8 cellular contexts compared by ENCODE assay signal in the genomic region with DNA sequence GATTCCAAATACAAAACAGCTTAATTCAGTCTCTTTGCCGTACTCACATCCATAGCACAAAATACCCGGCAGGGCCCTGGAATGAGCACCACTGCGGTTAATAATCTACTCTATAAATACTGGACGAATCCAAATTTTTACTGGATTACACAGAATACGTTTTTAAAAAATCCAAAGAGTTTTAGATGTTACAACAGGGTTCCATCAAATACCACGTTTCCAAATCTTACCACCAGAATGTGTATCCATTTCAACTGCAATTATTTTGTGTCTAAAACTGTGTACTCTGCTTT. TPM values are rescaled to one million over a fixed set of nuclear protein-coding genes. Genes with fewer than 3 reads are reported as not detected.
A peak's percentile ranks its signal among the peaks of the same experiment; 100 is the strongest.
DNase-seq lines count a peak whose midpoint lies in the region; ATAC-seq and TF ChIP-seq lines count a peak whose summit lies in the region.

No MANE protein-coding gene starts in this region.

- DNase-seq in left ventricle myocardium inferior (no peak), left cardiac atrium (no peak), KBM-7 (no peak), NCI-H2196 treated with DMSO at 0.1 percent for 48 hours (lab: John Stamatoyannopoulos, UW; ENCODE audit: unreplicated experiment) (no peak), GM03348 (ENCODE audit: low spot score) (no peak)
- DNase-seq in activated T-helper 1 cell treated with anti-CD3 and anti-CD28 coated beads, Interleukin-12 subunit alpha, Interleukin-12 subunit beta, Interleukin-2, Interleukin-4 antibody, amounts not matched to agents 30 ng/mL and 10 ng/mL and 1 ng/mL, durations not matched to agents 14 hours and 24 hours and 36 hours (ENCODE audit: low spot score), result no peak
- no peak for DNase-seq in stimulated activated effector memory CD8-positive, alpha-beta T cell treated with anti-CD3 and anti-CD28 coated beads, Interleukin-12 subunit alpha, Interleukin-12 subunit beta, amount 100 ng/mL, for 72 hours (ENCODE audit: low spot score in 2 of 2)

- no peak for ATAC-seq in left cardiac atrium
- ATAC-seq in stimulated activated effector memory CD8-positive, alpha-beta T cell treated with anti-CD3 and anti-CD28 coated beads, Interleukin-12 subunit alpha, Interleukin-12 subunit beta, amount 100 ng/mL, for 72 hours, result no peak

- peaks cover 2% of the 10 kb centered on the region for H3K36me3 Mint-ChIP-seq in activated T-helper 1 cell treated with anti-CD3 and anti-CD28 coated beads, Interleukin-12 subunit alpha, Interleukin-12 subunit beta, Interleukin-2, Interleukin-4 antibody, amounts not matched to agents 30 ng/mL and 10 ng/mL and 1 ng/mL, durations not matched to agents 14 hours and 24 hours and 36 hours (ENCODE audit: low read depth)
- H3K36me3 Mint-ChIP-seq in stimulated activated effector memory CD8-positive, alpha-beta T cell treated with anti-CD3 and anti-CD28 coated beads, Interleukin-12 subunit alpha, Interleukin-12 subunit beta, amount 100 ng/mL, for 72 hours, result peaks cover 43% of the 10 kb centered on the region

- no peaks in the 10 kb centered on the region for H3K9me3 ChIP-seq in left ventricle myocardium inferior (replicated peaks)

- in situ Hi-C loops in KBM-7 (cut with MboI; ENCODE audit: low pct_unique_long_range_greater_than_20kb, low sequenced_read_pairs), result no loop called here

- peaks cover 49% of the 10 kb centered on the region for H3K4me1 ChIP-seq in left ventricle myocardium inferior

- H3K4me3 Mint-ChIP-seq in activated T-helper 1 cell treated with anti-CD3 and anti-CD28 coated beads, Interleukin-12 subunit alpha, Interleukin-12 subunit beta, Interleukin-2, Interleukin-4 antibody, amounts not matched to agents 30 ng/mL and 10 ng/mL and 1 ng/mL, durations not matched to agents 14 hours and 24 hours and 36 hours, result peak overlapping the region; percentile 100
- peak overlapping the region; percentile 75 for H3K4me3 Mint-ChIP-seq in stimulated activated effector memory CD8-positive, alpha-beta T cell treated with anti-CD3 and anti-CD28 coated beads, Interleukin-12 subunit alpha, Interleukin-12 subunit beta, amount 100 ng/mL, for 72 hours

- no peaks in the 10 kb centered on the region for H3K27me3 ChIP-seq in left ventricle myocardium inferior (ENCODE audit: low read depth)

- TF ChIP-seq CTCF in left ventricle myocardium inferior (IDR thresholded peaks at IDR 0.05; ENCODE audit: borderline replicate concordance), result no peak

- H3K27ac Mint-ChIP-seq in activated T-helper 1 cell treated with anti-CD3 and anti-CD28 coated beads, Interleukin-12 subunit alpha, Interleukin-12 subunit beta, Interleukin-2, Interleukin-4 antibody, amounts not matched to agents 30 ng/mL and 10 ng/mL and 1 ng/mL, durations not matched to agents 14 hours and 24 hours and 36 hours, result peak overlapping the region; percentile 100
- peak overlapping the region; percentile 89 for H3K27ac Mint-ChIP-seq in stimulated activated effector memory CD8-positive, alpha-beta T cell treated with anti-CD3 and anti-CD28 coated beads, Interleukin-12 subunit alpha, Interleukin-12 subunit beta, amount 100 ng/mL, for 72 hours

- peaks cover 16% of the 10 kb centered on the region for H3K4me1 Mint-ChIP-seq in activated T-helper 1 cell treated with anti-CD3 and anti-CD28 coated beads, Interleukin-12 subunit alpha, Interleukin-12 subunit beta, Interleukin-2, Interleukin-4 antibody, amounts not matched to agents 30 ng/mL and 10 ng/mL and 1 ng/mL, durations not matched to agents 14 hours and 24 hours and 36 hours (ENCODE audit: low read depth)
- H3K4me1 Mint-ChIP-seq in stimulated activated effector memory CD8-positive, alpha-beta T cell treated with anti-CD3 and anti-CD28 coated beads, Interleukin-12 subunit alpha, Interleukin-12 subunit beta, amount 100 ng/mL, for 72 hours, result peaks cover 6% of the 10 kb centered on the region

- H3K27ac ChIP-seq in left ventricle myocardium inferior (replicated peaks), result peak overlapping the region; percentile 100

- H3K4me3 ChIP-seq in left ventricle myocardium inferior (peak overlapping the region; percentile 82), iPS-11a (ENCODE audit: low read depth, low read length) (peak overlapping the region; percentile 88)

- no peaks in the 10 kb centered on the region for H3K9me3 Mint-ChIP-seq in activated T-helper 1 cell treated with anti-CD3 and anti-CD28 coated beads, Interleukin-12 subunit alpha, Interleukin-12 subunit beta, Interleukin-2, Interleukin-4 antibody, amounts not matched to agents 30 ng/mL and 10 ng/mL and 1 ng/mL, durations not matched to agents 14 hours and 24 hours and 36 hours
- no peaks in the 10 kb centered on the region for H3K9me3 Mint-ChIP-seq in stimulated activated effector memory CD8-positive, alpha-beta T cell treated with anti-CD3 and anti-CD28 coated beads, Interleukin-12 subunit alpha, Interleukin-12 subunit beta, amount 100 ng/mL, for 72 hours

- H3K36me3 ChIP-seq in left ventricle myocardium inferior, result no peaks in the 10 kb centered on the region

- H3K27me3 Mint-ChIP-seq in activated T-helper 1 cell treated with anti-CD3 and anti-CD28 coated beads, Interleukin-12 subunit alpha, Interleukin-12 subunit beta, Interleukin-2, Interleukin-4 antibody, amounts not matched to agents 30 ng/mL and 10 ng/mL and 1 ng/mL, durations not matched to agents 14 hours and 24 hours and 36 hours (ENCODE audit: insufficient read depth), result peaks cover 3% of the 10 kb centered on the region

- intact Hi-C loops in left ventricle myocardium inferior (cut with micrococcal nuclease), result no loop called here
- intact Hi-C loops in left cardiac atrium (cut with DNase I), result loop anchor here in 1 of 2 donors (2.0 kb wide), 1 partner anchor 203 kb away; a partner anchor contains a TSS
- intact Hi-C loops in activated T-helper 1 cell treated with anti-CD3 and anti-CD28 coated beads, Interleukin-12 subunit alpha, Interleukin-12 subunit beta, Interleukin-2, Interleukin-4 antibody, amounts not matched to agents 30 ng/mL and 10 ng/mL and 1 ng/mL, durations not matched to agents 14 hours and 24 hours and 36 hours (cut with micrococcal nuclease), result loop anchor here (2.0 to 10.0 kb wide), 5 partner anchors 149 to 1797 kb away; a partner anchor contains a TSS

RNA-seq across cellular contexts. Expression of a gene that starts 1.8 kb away (rescaled TPM):
- total RNA-seq in left ventricle myocardium inferior (6.9 TPM), left cardiac atrium (1 to 10 TPM; 6.3 to 7.0 TPM)
- total RNA-seq in activated T-helper 1 cell treated with anti-CD3 and anti-CD28 coated beads, Interleukin-12 subunit alpha, Interleukin-12 subunit beta, Interleukin-2, Interleukin-4 antibody, amounts not matched to agents 30 ng/mL and 10 ng/mL and 1 ng/mL, durations not matched to agents 14 hours and 24 hours and 36 hours, result 15.9 and 16.4 TPM in 2 replicates

RNA-seq across cellular contexts. Expression of a gene that starts 5.8 kb away (rescaled TPM):
- total RNA-seq in left ventricle myocardium inferior (52.8 TPM), left cardiac atrium (10 to 100 TPM; 36.6 to 37.9 TPM)
- 106 and 110 TPM in 2 replicates for total RNA-seq in activated T-helper 1 cell treated with anti-CD3 and anti-CD28 coated beads, Interleukin-12 subunit alpha, Interleukin-12 subunit beta, Interleukin-2, Interleukin-4 antibody, amounts not matched to agents 30 ng/mL and 10 ng/mL and 1 ng/mL, durations not matched to agents 14 hours and 24 hours and 36 hours
